Comparison of ENCODE assay signal across 10 cellular contexts in genomic region chr2:20616341-20616871, GRCh38. TPM values are rescaled to one million over a fixed set of nuclear protein-coding genes. Genes with fewer than 3 reads are reported as not detected.
DNase-seq lines count a peak whose midpoint lies in the region; ATAC-seq and TF ChIP-seq lines count a peak whose summit lies in the region.
"Had no signal": no experiment of that assay in that cellular context is flagged by ENCODE, and none has a peak within 500 bp of the region (broad histone marks: within the 10 kb centered on the region; RNA-seq: fewer than 3 reads in every experiment).

No MANE protein-coding gene starts in this region.

- H3K4me3 ChIP-seq in left ventricle myocardium inferior (peak overlapping the region; percentile 12), ovary (no peak overlapping the region), transverse colon (no peak overlapping the region)

- TF ChIP-seq EP300 in ovary (IDR thresholded peaks at IDR 0.05): no peak
- TF ChIP-seq EP300 in transverse colon (IDR thresholded peaks at IDR 0.05; ENCODE audit: low read depth): no peak

- peaks cover 52% of the 10 kb centered on the region for H3K4me1 Mint-ChIP-seq in brain
- H3K4me1 Mint-ChIP-seq: activated naive CD8-positive, alpha-beta T cell treated with anti-CD3 and anti-CD28 coated beads, Interleukin-2, amount 50 U/mL, for 24 hours had no signal

- H3K9me3 ChIP-seq in left ventricle myocardium inferior (replicated peaks): no peaks in the 10 kb centered on the region
- H3K9me3 ChIP-seq in ovary: no peaks in the 10 kb centered on the region
- no peaks in the 10 kb centered on the region for H3K9me3 ChIP-seq in transverse colon

- TF ChIP-seq POLR2A in ovary (IDR thresholded peaks at IDR 0.05): no peak
- no peak for TF ChIP-seq POLR2A in transverse colon (IDR thresholded peaks at IDR 0.05)

- H3K27me3 ChIP-seq in left ventricle myocardium inferior (ENCODE audit: low read depth): no peaks in the 10 kb centered on the region
- no peaks in the 10 kb centered on the region for H3K27me3 ChIP-seq in ovary
- H3K27me3 ChIP-seq in transverse colon: no peaks in the 10 kb centered on the region

- in situ Hi-C loops in transverse colon (cut with MboI; ENCODE audit: low pct_ligation_motif_present in 1 of 4, low pct_unique_long_range_greater_than_20kb in 1 of 4, low sequenced_read_pairs in 3 of 4): no loop called here

- intact Hi-C loops in left ventricle myocardium inferior (cut with micrococcal nuclease) (no loop called here), ovary (cut with DNase I) (loop anchor here in 3 of 4 donors (5.0 kb wide), 1 partner anchor 169 kb away; the partner anchor contains the start of gene RHOB (in 3 of the 3)), transverse colon (cut with DNase I; ENCODE audit: low total_unique reads) (loop anchor here (5.0 kb wide), 1 partner anchor 169 kb away; the partner anchor contains the start of gene RHOB)

- DNase-seq in left ventricle myocardium inferior (peak; percentile 18), ovary (peak in 3 of 5 donors; percentile 38 to 47 (median 40)), transverse colon (no peak), NCI-H345 (lab: John Stamatoyannopoulos, UW) (no peak), DMS 273 (lab: John Stamatoyannopoulos, UW; ENCODE audit: unreplicated experiment) (no peak)
- DNase-seq: activated naive CD8-positive, alpha-beta T cell treated with anti-CD3 and anti-CD28 coated beads, Interleukin-2, amount 50 U/mL, for 24 hours; NCI-H524 treated with DMSO at 0.1 percent for 48 hours had no signal

- no peaks in the 10 kb centered on the region for H3K9me3 Mint-ChIP-seq in brain
- H3K9me3 Mint-ChIP-seq: activated naive CD8-positive, alpha-beta T cell treated with anti-CD3 and anti-CD28 coated beads, Interleukin-2, amount 50 U/mL, for 24 hours had no signal

- H3K36me3 Mint-ChIP-seq in brain: peaks cover 17% of the 10 kb centered on the region

- peak overlapping the region in 3 of 5 experiments; percentile 74 to 97 (median 96) for H3K27ac Mint-ChIP-seq in brain
- H3K27ac Mint-ChIP-seq: activated naive CD8-positive, alpha-beta T cell treated with anti-CD3 and anti-CD28 coated beads, Interleukin-2, amount 50 U/mL, for 24 hours had no signal

- peaks cover 100% of the 10 kb centered on the region for H3K4me1 ChIP-seq in left ventricle myocardium inferior
- peaks cover 46% of the 10 kb centered on the region for H3K4me1 ChIP-seq in ovary (ENCODE audit: insufficient read depth)
- peaks cover 51 to 81% (median 68%) of the 10 kb centered on the region in 4 donors for H3K4me1 ChIP-seq in transverse colon

- no peaks in the 10 kb centered on the region for H3K27me3 Mint-ChIP-seq in brain
- H3K27me3 Mint-ChIP-seq: activated naive CD8-positive, alpha-beta T cell treated with anti-CD3 and anti-CD28 coated beads, Interleukin-2, amount 50 U/mL, for 24 hours had no signal

- 87 to 92% (median 91%) methylated on average over 4 of the region's 4 CpGs for WGBS in ovary, 3 donors
- WGBS in transverse colon (ENCODE audit: low coverage in 1 of 2), 2 donors: 91 to 100% methylated on average over 1 to 4 of the region's 4 CpGs

- H3K27ac ChIP-seq in left ventricle myocardium inferior (replicated peaks) (peak overlapping the region; percentile 95), ovary (peak overlapping the region; percentile 47 to 90), transverse colon (peak overlapping the region; percentile 90 to 91 (median 90))

- H3K36me3 ChIP-seq in left ventricle myocardium inferior (peaks cover 5% of the 10 kb centered on the region), ovary (no peaks in the 10 kb centered on the region), transverse colon (peaks cover 0 to 3% (median 0%) of the 10 kb centered on the region in 4 donors)

- no peak overlapping the region for H3K4me3 Mint-ChIP-seq in brain
- H3K4me3 Mint-ChIP-seq: activated naive CD8-positive, alpha-beta T cell treated with anti-CD3 and anti-CD28 coated beads, Interleukin-2, amount 50 U/mL, for 24 hours had no signal

- ATAC-seq in HG03159 (IDR thresholded peaks at IDR 0.05; ENCODE audit: unreplicated experiment) (no peak), HG02610 (IDR thresholded peaks at IDR 0.05; ENCODE audit: unreplicated experiment) (no peak)
- ATAC-seq: activated naive CD8-positive, alpha-beta T cell treated with anti-CD3 and anti-CD28 coated beads, Interleukin-2, amount 50 U/mL, for 24 hours had no signal

- TF ChIP-seq CTCF in brain (conservative IDR thresholded peaks at IDR 0.05): no peak
- no peak for TF ChIP-seq CTCF in left ventricle myocardium inferior (IDR thresholded peaks at IDR 0.05; ENCODE audit: borderline replicate concordance)
- no peak for TF ChIP-seq CTCF in ovary (IDR thresholded peaks at IDR 0.05)
- TF ChIP-seq CTCF in transverse colon (IDR thresholded peaks at IDR 0.05): no peak

RNA-seq across cellular contexts. Expression of gene HS1BP3, which starts 34.5 kb away (rescaled TPM):
- polyA plus RNA-seq in brain (ENCODE audit: insufficient read depth, low read depth, low replicate concordance) (46.7 TPM), ovary (10 to 100 TPM; 12.0 to 22.2 TPM)
- total RNA-seq in left ventricle myocardium inferior (16.6 TPM), ovary (10 to 100 TPM; 12.8 to 24.4 (median 22.4) TPM), transverse colon (10 to 100 TPM; 29.5 to 44.2 (median 33.1) TPM)

RNA-seq across cellular contexts. Expression of gene GDF7, which starts 50.5 kb away (rescaled TPM):
- 0.10 TPM for polyA plus RNA-seq in brain (ENCODE audit: insufficient read depth, low read depth, low replicate concordance)
- 0.58 TPM for total RNA-seq in left ventricle myocardium inferior
- 1 to 10 TPM in 1 of 7 donors, under 1 TPM in 6; 0.11 to 1.7 (median 0.48) TPM for total RNA-seq in ovary
- under 1 TPM; 0.21 to 0.83 TPM for polyA plus RNA-seq in ovary
- total RNA-seq in transverse colon: 1 to 10 TPM in 1 of 4 donors, under 1 TPM in 3; 0.20 to 1.1 (median 0.58) TPM

Comparison
In these comparisons a context has a peak if more than half of its experiments do, and no peak if none do; other contexts are left out.
1. DNase-seq: peak in left ventricle myocardium inferior (single experiment) and ovary (3 of 5); none in transverse colon (single experiment), NCI-H345 (single experiment) and DMS 273 (single experiment).
2. Peak in every context shown above with its lines, with median percentiles within 50 percentile points of each other: H3K27ac ChIP-seq.